ENCODE assay signal across 1 cellular context in genomic region chr21:44939532-44940115, GRCh38.
TF ChIP-seq lines count a peak whose summit lies in the region.

SLX9 (plus strand) TSS chr21:44940029; CDS start chr21:44940058, 29 bp downstream.

TF ChIP-seq in HepG2, 621 proteins besides CTCF, POLR2A, EP300 and RAD21 (continued from another document and continues in another):
- TF ChIP-seq ZNF281 (CRISPR knock-in tag; IDR thresholded peaks at IDR 0.05; ENCODE audit: borderline replicate concordance) (peak; percentile 51; the same call in 1 of the 2 replicates), E2F1 (CRISPR knock-in tag; IDR thresholded peaks at IDR 0.05) (peak; percentile 46), AKAP8 (CRISPR knock-in tag; IDR thresholded peaks at IDR 0.05) (no peak), ZNF143 (CRISPR knock-in tag; IDR thresholded peaks at IDR 0.05) (peak; percentile 51; the same call in 1 of the 2 replicates), ETV5 (CRISPR knock-in tag; IDR thresholded peaks at IDR 0.05; ENCODE audit: borderline replicate concordance) (peak; percentile 65; the same call in 1 of the 2 replicates), ZNF784 (CRISPR knock-in tag; IDR thresholded peaks at IDR 0.05; ENCODE audit: borderline replicate concordance) (peak; percentile 68), FOXO1 (CRISPR knock-in tag; IDR thresholded peaks at IDR 0.05) (0 out of 2 replicates have a peak, but pooled peaks have one; percentile 24), REST (IDR thresholded peaks at IDR 0.05; ENCODE audit: borderline replicate concordance in 1 of 2, low read depth in 1 of 2, low read length in 2 of 2) (peak in 1 of 2 experiments; percentile 55; a peak in 1 of 4 replicates), GMEB2 (CRISPR knock-in tag; IDR thresholded peaks at IDR 0.05; ENCODE audit: low read depth) (0 out of 2 replicates have a peak, but pooled peaks have one; percentile 49), MBNL3 (CRISPR knock-in tag; conservative IDR thresholded peaks at IDR 0.05) (no peak), ZBTB43 (CRISPR knock-in tag; conservative IDR thresholded peaks at IDR 0.05) (no peak), ZNF180 (CRISPR knock-in tag; IDR thresholded peaks at IDR 0.05; ENCODE audit: borderline replicate concordance, low read depth) (no peak), MIER3 (CRISPR knock-in tag; IDR thresholded peaks at IDR 0.05; ENCODE audit: borderline replicate concordance) (peak; percentile 80; the same call in 1 of the 2 replicates), ATRX (CRISPR knock-in tag; IDR thresholded peaks at IDR 0.05; ENCODE audit: borderline replicate concordance) (no peak), ZNF687 (CRISPR knock-in tag; IDR thresholded peaks at IDR 0.05) (peak; percentile 94), CEBPZ (IDR thresholded peaks at IDR 0.05; ENCODE audit: low read length) (no peak), IKZF4 (CRISPR knock-in tag; IDR thresholded peaks at IDR 0.05; ENCODE audit: borderline replicate concordance, low read depth, not compliant biosample characterization) (no peak), ISX (CRISPR knock-in tag; conservative IDR thresholded peaks at IDR 0.05) (0 out of 2 replicates have a peak, but pooled peaks have one; percentile 20), PATZ1 (CRISPR knock-in tag; IDR thresholded peaks at IDR 0.05) (peak; percentile 67; the same call in 1 of the 2 replicates), HINFP (CRISPR knock-in tag; IDR thresholded peaks at IDR 0.05; ENCODE audit: low read depth) (peak; percentile 66), MEF2D (CRISPR knock-in tag; IDR thresholded peaks at IDR 0.05) (no peak), DDIT3 (CRISPR knock-in tag; IDR thresholded peaks at IDR 0.05) (no peak), ZNF572 (CRISPR knock-in tag; IDR thresholded peaks at IDR 0.05) (no peak)
